In the genomic region with DNA sequence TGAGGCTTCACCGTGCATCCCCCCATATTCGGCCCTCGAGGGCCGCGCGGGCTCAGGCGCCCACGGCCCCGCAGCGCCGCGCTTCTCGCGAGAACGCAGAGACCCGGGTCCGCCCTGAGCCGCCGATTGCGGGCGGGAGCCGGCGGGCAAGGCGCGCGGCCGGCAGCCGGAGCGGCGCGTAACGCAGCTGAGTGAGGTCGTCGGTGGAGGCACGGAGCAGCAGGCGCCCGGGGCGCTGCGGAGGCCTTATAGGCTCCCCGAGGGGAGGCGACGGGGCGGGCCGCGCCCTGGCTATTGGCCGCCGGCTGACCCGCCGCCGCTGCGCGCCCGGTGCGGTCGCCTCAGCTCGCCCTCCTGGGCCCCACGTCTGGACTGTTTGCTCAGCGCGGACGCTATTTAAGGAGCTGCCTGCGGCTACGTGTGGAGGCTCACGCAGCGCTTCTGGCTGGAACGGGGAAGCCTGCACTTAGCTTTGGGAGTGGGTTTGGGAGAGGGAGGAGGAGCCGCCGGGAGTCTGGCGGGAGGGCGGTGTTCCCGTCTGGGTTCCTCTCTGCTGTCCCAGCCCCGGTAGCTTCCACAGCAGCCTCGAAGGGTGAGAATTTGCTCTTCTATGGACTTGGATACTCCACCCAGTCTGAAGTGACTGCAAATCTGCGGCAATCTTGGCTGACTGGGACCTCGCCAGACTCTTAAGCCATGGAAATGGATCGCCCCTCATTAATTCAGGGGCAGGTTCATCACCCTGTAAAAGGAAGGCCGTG, we compare ENCODE assay signal across 8 cellular contexts. TPM values are rescaled to one million over a fixed set of nuclear protein-coding genes. Genes with fewer than 3 reads are reported as not detected.
DNase-seq lines count a peak whose midpoint lies in the region; ATAC-seq and TF ChIP-seq lines count a peak whose summit lies in the region.

A gene (minus strand): TSS at position 221 of the 761 bp plus-strand sequence. CDS start 195 bp downstream, at position 26.

- intact Hi-C loops in mammary epithelial cell (cut with micrococcal nuclease): loop anchor here (1.0 to 2.0 kb wide), 3 partner anchors 24 to 96 kb away; no protein-coding TSS in a partner anchor

- H3K9me3 ChIP-seq in mammary epithelial cell (replicated peaks; ENCODE audit: insufficient read depth, low read length) (no peaks in the 10 kb centered on the region), iPS-15b (ENCODE audit: control insufficient read depth, insufficient read depth, low read length) (no peaks in the 10 kb centered on the region), Karpas-422 (ENCODE audit: low read length) (no peaks in the 10 kb centered on the region)

- dilution Hi-C loops in mammary epithelial cell (cut with HindIII; ENCODE audit: low sequenced_read_pairs): no loop called here

- no peak for TF ChIP-seq CTCF in RWPE1 (conservative IDR thresholded peaks at IDR 0.05; ENCODE audit: low read depth)
- TF ChIP-seq CTCF in mammary epithelial cell (conservative IDR thresholded peaks at IDR 0.05 in 1 of 2, IDR thresholded peaks at IDR 0.05 in 1 of 2; ENCODE audit: extremely low read depth in 1 of 2, insufficient read depth in 1 of 2, low read depth in 1 of 2, low read length in 2 of 2): no peak

- H2AFZ ChIP-seq in mammary epithelial cell (ENCODE audit: low read depth, low read length) (peak within 1 kb of the TSS; percentile 86), Karpas-422 (ENCODE audit: low read length) (no peak within 1 kb of the TSS)

- no TSS peak for BruUV-seq in mammary epithelial cell (replicated peaks; lab: Mats Ljungman, UMichigan)

- peak; percentile 54 for DNase-seq in COLO829 (ENCODE audit: low spot score)
- DNase-seq in RWPE1 (ENCODE audit: low spot score): peak; percentile 74
- DNase-seq in mammary epithelial cell: peak; percentile 81
- peak; percentile 92 for DNase-seq in retina
- no peak for DNase-seq in Karpas-422

- H3K4me3 ChIP-seq in mammary epithelial cell (replicated peaks in 1 of 3; ENCODE audit: insufficient read depth in 1 of 3, low read depth in 2 of 3, low read length in 3 of 3): peak within 1 kb of the TSS; percentile 63 to 86 (median 76)
- peak within 1 kb of the TSS; percentile 69 for H3K4me3 ChIP-seq in iPS-15b (ENCODE audit: low read depth, low read length)
- no peak within 1 kb of the TSS for H3K4me3 ChIP-seq in Karpas-422 (ENCODE audit: low read length)

- peak within 1 kb of the TSS; percentile 96 for H3K27ac ChIP-seq in RWPE1
- peak within 1 kb of the TSS; percentile 86 for H3K27ac ChIP-seq in mammary epithelial cell (ENCODE audit: insufficient read depth, low read depth, low read length)
- no peak within 1 kb of the TSS for H3K27ac ChIP-seq in Karpas-422 (ENCODE audit: low read length)

- no peaks in the 10 kb centered on the region for H3K27me3 ChIP-seq in mammary epithelial cell (ENCODE audit: insufficient read depth, low read length)
- peaks cover 14% of the 10 kb centered on the region for H3K27me3 ChIP-seq in iPS-15b (ENCODE audit: control insufficient read depth, insufficient read depth, low read length)
- no peaks in the 10 kb centered on the region for H3K27me3 ChIP-seq in Karpas-422 (ENCODE audit: low read length)

- H3K9ac ChIP-seq in mammary epithelial cell (ENCODE audit: insufficient read depth, low read length) (peak within 1 kb of the TSS; percentile 84), iPS-15b (ENCODE audit: low read depth, low read length) (peak within 1 kb of the TSS; percentile 71), Karpas-422 (ENCODE audit: low read length) (no peak within 1 kb of the TSS)

- no peaks in the 10 kb centered on the region for H3K9me2 ChIP-seq in Karpas-422 (replicated peaks; ENCODE audit: insufficient read depth, low read length)

- H3K4me2 ChIP-seq in mammary epithelial cell (ENCODE audit: insufficient read depth, low read depth, low read length): peak within 1 kb of the TSS; percentile 81
- H3K4me2 ChIP-seq in Karpas-422 (ENCODE audit: low read depth, low read length, poor library complexity, severe bottlenecking): no peak within 1 kb of the TSS

- CTCF ChIA-PET in RWPE1 (lab: Yijun Ruan, JAX) (interaction anchor here (1.1 to 2.1 kb wide), 3 partner anchors 21 to 96 kb away, joined by 3 to 6 read pairs (median 5); no protein-coding TSS in a partner anchor), mammary epithelial cell (lab: Charles Lee; ENCODE audit: low non-redundant PET) (no interaction called here)

- H4K20me1 ChIP-seq in mammary epithelial cell (ENCODE audit: insufficient read depth, low read length) (no peaks in the 10 kb centered on the region), Karpas-422 (ENCODE audit: insufficient read depth, low read depth, low read length) (no peaks in the 10 kb centered on the region)

- in situ Hi-C loops in mammary epithelial cell (cut with MboI; ENCODE audit: low sequenced_read_pairs in 2 of 2): loop anchor here in 1 of 2 donors (25.0 kb wide), 1 partner anchor 99 kb away; no protein-coding TSS in a partner anchor

- H3K36me3 ChIP-seq in mammary epithelial cell (ENCODE audit: insufficient read depth, low read length): no peaks in the 10 kb centered on the region
- no peaks in the 10 kb centered on the region for H3K36me3 ChIP-seq in iPS-15b (ENCODE audit: control insufficient read depth, insufficient read depth, low read length)
- H3K36me3 ChIP-seq in Karpas-422 (ENCODE audit: insufficient read depth, low read length): no peaks in the 10 kb centered on the region

- peaks cover 48% of the 10 kb centered on the region for H3K79me2 ChIP-seq in mammary epithelial cell (ENCODE audit: insufficient read depth, low read length)
- no peaks in the 10 kb centered on the region for H3K79me2 ChIP-seq in Karpas-422 (ENCODE audit: low read length)

- 1% methylated on average over 16 of the region's 76 CpGs for WGBS in mammary epithelial cell (ENCODE audit: low coverage, missing lambda C conversion rate)

- peaks cover 55% of the 10 kb centered on the region for H3K4me1 ChIP-seq in mammary epithelial cell (ENCODE audit: insufficient read depth, low read length)
- peaks cover 2% of the 10 kb centered on the region for H3K4me1 ChIP-seq in iPS-15b (ENCODE audit: control insufficient read depth, insufficient read depth, low read length)
- H3K4me1 ChIP-seq in Karpas-422 (ENCODE audit: low read length): no peaks in the 10 kb centered on the region

- ATAC-seq in HG03460 (IDR thresholded peaks at IDR 0.05; ENCODE audit: unreplicated experiment): peak; percentile 47

- POLR2A ChIA-PET in RWPE1 (lab: Yijun Ruan, JAX; ENCODE audit: low non-redundant PET): interaction anchor here (0.5 kb wide), 1 partner anchor 390 kb away, joined by 5 read pairs; no protein-coding TSS in a partner anchor

- TF ChIP-seq POLR2A in GM19099 (IDR thresholded peaks at IDR 0.05; ENCODE audit: extremely low read depth, insufficient read length, low read depth): peak; percentile 44

RNA-seq across cellular contexts. Expression of the gene that starts here (rescaled TPM):
- 100 to 1,000 TPM in 1 of 2 donors, 10 to 100 TPM in 1; 42.1 to 112 TPM for total RNA-seq in mammary epithelial cell
- 19.6 TPM for polyA plus RNA-seq in mammary epithelial cell
- 38.8 TPM for polyA minus RNA-seq in mammary epithelial cell
- total RNA-seq in Karpas-422 (2014; rRNA removed; shearing (Covaris generic); ENCODE audit: low replicate concordance): not detected in 2 replicates

Comparison
In these comparisons a context has a peak if more than half of its experiments do, and no peak if none do; other contexts are left out.
1. RNA of the gene that starts here (total RNA-seq): 42.1 to 112 TPM in mammary epithelial cell; not detected in Karpas-422; every median in the first group is over 10 times any median in the second.